8 cellular contexts compared by ENCODE assay signal in the genomic region with DNA sequence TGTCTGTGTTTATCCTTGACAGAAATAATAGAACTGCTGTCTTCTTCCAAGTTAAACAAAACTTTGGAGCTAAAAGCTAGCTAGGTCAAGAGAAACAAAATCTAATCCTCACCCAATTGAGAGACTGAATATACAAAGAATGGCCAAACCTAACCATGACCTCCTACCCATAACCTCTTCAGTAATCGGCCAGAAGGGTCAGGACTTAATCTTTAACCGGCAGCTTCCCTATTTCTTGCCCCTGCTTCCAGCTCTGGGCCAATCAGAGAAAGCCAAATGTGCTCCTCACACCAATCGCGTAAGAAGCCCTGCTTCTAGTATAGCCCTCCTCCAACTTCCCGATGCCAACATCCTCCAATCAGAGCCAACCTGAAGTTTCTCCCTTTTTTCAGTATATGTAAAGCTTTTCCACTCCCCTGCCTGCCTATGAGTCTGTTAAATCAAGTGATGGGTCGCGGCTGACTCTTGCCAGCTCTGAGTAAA. TPM values are rescaled to one million over a fixed set of nuclear protein-coding genes. Genes with fewer than 3 reads are reported as not detected.
DNase-seq lines count a peak whose midpoint lies in the region; ATAC-seq and TF ChIP-seq lines count a peak whose summit lies in the region.

No MANE protein-coding gene starts in this region.

- H3K9me3 ChIP-seq in adipocyte (ENCODE audit: control insufficient read depth, low read length) (no peaks in the 10 kb centered on the region), osteoblast (ENCODE audit: low read depth, low read length) (no peaks in the 10 kb centered on the region), thyroid gland (no peaks in the 10 kb centered on the region)

- H2AFZ ChIP-seq in osteoblast (ENCODE audit: low read length): peak overlapping the region; percentile 70

- intact Hi-C loops in Right ventricle myocardium inferior (cut with DNase I): loop anchor here (5.0 kb wide), 1 partner anchor 45 kb away; no protein-coding TSS in a partner anchor
- intact Hi-C loops in thyroid gland (cut with DNase I): loop anchor here (10.0 kb wide), 1 partner anchor 112 kb away; no protein-coding TSS in a partner anchor

- peak; percentile 51 to 93 for TF ChIP-seq POLR2A in thyroid gland (IDR thresholded peaks at IDR 0.05)

- H3K4me3 ChIP-seq in adipocyte (ENCODE audit: low read length) (peak overlapping the region; percentile 96), osteoblast (ENCODE audit: insufficient read depth, low read length) (peak overlapping the region; percentile 99), thyroid gland (replicated peaks in 1 of 3) (peak overlapping the region in 1 of 3 donors; percentile 86)

- peak; percentile 53 for ATAC-seq in GM19455 (IDR thresholded peaks at IDR 0.05; ENCODE audit: unreplicated experiment)
- ATAC-seq in SK-N-SH treated with all-trans-retinoic acid at 6 μM for 48 hours: peak; percentile 81
- peak; percentile 67 for ATAC-seq in Right ventricle myocardium inferior

- H3K27ac ChIP-seq in osteoblast (ENCODE audit: low read depth, low read length) (no peak overlapping the region), thyroid gland (peak overlapping the region; percentile 99 to 100 (median 100))

- DNase-seq in COLO829 (ENCODE audit: low spot score): peak; percentile 93
- DNase-seq in HS-5 (ENCODE audit: low read depth): peak; percentile 28
- DNase-seq in adipocyte (ENCODE audit: low read depth): peak; percentile 92
- peak; percentile 71 for DNase-seq in Right ventricle myocardium inferior (ENCODE audit: missing footprints)
- peak; percentile 97 for DNase-seq in osteoblast (ENCODE audit: insufficient read length, low spot score, missing footprints)
- DNase-seq in thyroid gland: peak; percentile 76

- H3K27me3 ChIP-seq in adipocyte (replicated peaks; ENCODE audit: control insufficient read depth, insufficient read depth, low read length): no peaks in the 10 kb centered on the region
- no peaks in the 10 kb centered on the region for H3K27me3 ChIP-seq in osteoblast (ENCODE audit: insufficient read depth, low read length)
- no peaks in the 10 kb centered on the region for H3K27me3 ChIP-seq in thyroid gland

- no peak for TF ChIP-seq CTCF in osteoblast (IDR thresholded peaks at IDR 0.05; ENCODE audit: extremely low read depth, low read depth, low read length)
- no peak for TF ChIP-seq CTCF in thyroid gland (IDR thresholded peaks at IDR 0.05)

- H3K4me2 ChIP-seq in osteoblast (ENCODE audit: insufficient read depth, low read length): peak overlapping the region; percentile 73

- WGBS in thyroid gland, 2 donors: 6 to 8% methylated on average over 7 of the region's 7 CpGs

- H4K20me1 ChIP-seq in osteoblast (ENCODE audit: insufficient read depth, low read length): peaks cover 21% of the 10 kb centered on the region

- H3K36me3 ChIP-seq in adipocyte (ENCODE audit: control insufficient read depth, insufficient read depth, low read length, severe bottlenecking): no peaks in the 10 kb centered on the region
- H3K36me3 ChIP-seq in osteoblast (ENCODE audit: insufficient read depth, low read length): no peaks in the 10 kb centered on the region
- no peaks in the 10 kb centered on the region for H3K36me3 ChIP-seq in thyroid gland

- peaks cover 20% of the 10 kb centered on the region for H3K4me1 ChIP-seq in adipocyte (ENCODE audit: control insufficient read depth, insufficient read depth, low read length)
- H3K4me1 ChIP-seq in osteoblast (ENCODE audit: insufficient read depth, low read length): peaks cover 10% of the 10 kb centered on the region
- H3K4me1 ChIP-seq in thyroid gland: peaks cover 15 to 22% of the 10 kb centered on the region in 2 donors

- peak overlapping the region; percentile 100 for H3K9ac ChIP-seq in adipocyte (ENCODE audit: low read length)

- H3K79me2 ChIP-seq in osteoblast (ENCODE audit: insufficient read depth, low read length): peaks cover 34% of the 10 kb centered on the region

TF ChIP-seq in SK-N-SH treated with all-trans-retinoic acid at 6 μM for 48 hours, 23 proteins besides CTCF, POLR2A, EP300 and RAD21:
- TF ChIP-seq ZC3H10 (CRISPR knock-in tag; IDR thresholded peaks at IDR 0.05) (no peak), GLIS3 (CRISPR knock-in tag; IDR thresholded peaks at IDR 0.05) (no peak), PPARA (CRISPR knock-in tag; IDR thresholded peaks at IDR 0.05; ENCODE audit: borderline replicate concordance) (no peak)

RNA-seq across cellular contexts. Expression of gene DDX6, which starts 1.7 kb away (rescaled TPM):
- total RNA-seq in Right ventricle myocardium inferior: 121 TPM
- 116 and 122 TPM in 2 replicates for total RNA-seq in osteoblast
- total RNA-seq in thyroid gland: 100 to 1,000 TPM; 110 to 178 (median 142) TPM

Comparison
In these comparisons a context has a peak if more than half of its experiments do, and no peak if none do; other contexts are left out.
1. DNase-seq: peak in every context shown above with its lines; median percentile 97 in osteoblast; 93 in COLO829; 92 in adipocyte; 76 in thyroid gland; 71 in Right ventricle myocardium inferior; 28 in HS-5.